Comparison of ENCODE assay signal across 8 cellular contexts in the genomic region with DNA sequence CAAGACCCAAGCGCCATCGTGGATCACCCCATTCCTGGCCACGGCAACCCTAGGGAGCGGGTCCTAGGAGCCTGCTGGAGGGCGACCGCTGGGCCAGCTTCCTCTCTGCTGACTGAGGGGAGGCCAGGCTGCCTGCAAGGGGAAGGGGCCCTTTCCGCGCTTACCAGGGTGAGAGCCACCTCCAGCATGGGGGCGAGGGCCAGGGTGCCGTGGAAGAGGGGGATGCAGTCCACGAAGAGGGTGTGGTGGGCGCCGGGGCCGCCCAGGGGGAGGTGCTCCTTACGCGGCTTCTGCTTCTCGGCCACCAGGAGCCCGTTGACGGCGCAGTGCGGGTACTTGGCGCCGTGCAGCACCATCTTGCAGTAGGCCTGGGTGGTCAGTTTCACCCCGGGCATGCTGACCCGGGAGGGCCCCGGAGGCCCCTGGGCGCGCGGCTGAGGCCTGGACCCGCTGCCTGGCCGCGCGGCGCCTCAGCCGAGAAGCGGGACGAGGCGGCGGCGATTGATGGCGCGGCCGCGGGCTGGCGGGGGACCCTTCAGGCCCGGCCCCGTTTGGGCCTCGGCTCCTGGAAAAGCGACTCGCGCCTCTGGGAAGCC.
DNase-seq lines count a peak whose midpoint lies in the region; ATAC-seq lines count a peak whose summit lies in the region.

No MANE protein-coding gene starts in this region.

- ATAC-seq in HG02571 (IDR thresholded peaks at IDR 0.05; ENCODE audit: unreplicated experiment): peak; percentile 17

- H3K36me3 ChIP-seq in NT2/D1 (ENCODE audit: insufficient read depth, insufficient read length, low read length): peaks cover 69% of the 10 kb centered on the region
- H3K36me3 ChIP-seq in adipocyte (ENCODE audit: control insufficient read depth, insufficient read depth, low read length, severe bottlenecking): peaks cover 48% of the 10 kb centered on the region
- peaks cover 46% of the 10 kb centered on the region for H3K36me3 ChIP-seq in iPS-18a (ENCODE audit: control insufficient read depth, low read depth, low read length)

- H3K4me1 ChIP-seq in NT2/D1 (ENCODE audit: insufficient read depth, insufficient read length) (peaks cover 7% of the 10 kb centered on the region), adipocyte (ENCODE audit: control insufficient read depth, insufficient read depth, low read length) (peaks cover 27% of the 10 kb centered on the region), iPS-18a (ENCODE audit: control insufficient read depth, low read depth, low read length) (no peaks in the 10 kb centered on the region)

- peak overlapping the region; percentile 34 for H3K27ac ChIP-seq in iPS-18a (ENCODE audit: low read length)

- no peaks in the 10 kb centered on the region for H3K27me3 ChIP-seq in NT2/D1 (ENCODE audit: insufficient read depth, insufficient read length)
- H3K27me3 ChIP-seq in adipocyte (replicated peaks; ENCODE audit: control insufficient read depth, insufficient read depth, low read length): no peaks in the 10 kb centered on the region
- no peaks in the 10 kb centered on the region for H3K27me3 ChIP-seq in iPS-18a (ENCODE audit: control insufficient read depth, insufficient read depth, low read length)

- H3K4me3 ChIP-seq in NT2/D1 (ENCODE audit: insufficient read length, low read depth): peak overlapping the region; percentile 99
- H3K4me3 ChIP-seq in adipocyte (ENCODE audit: low read length): peak overlapping the region; percentile 94
- peak overlapping the region; percentile 95 for H3K4me3 ChIP-seq in iPS-18a (ENCODE audit: low read length)

- peak overlapping the region; percentile 100 for H3K9ac ChIP-seq in NT2/D1 (ENCODE audit: insufficient read length, low read depth)
- peak overlapping the region; percentile 96 for H3K9ac ChIP-seq in adipocyte (ENCODE audit: low read length)
- peak overlapping the region; percentile 86 for H3K9ac ChIP-seq in iPS-18a (ENCODE audit: low read length)

- H3K9me3 ChIP-seq in NT2/D1 (ENCODE audit: insufficient read depth, low read length) (no peaks in the 10 kb centered on the region), adipocyte (ENCODE audit: control insufficient read depth, low read length) (no peaks in the 10 kb centered on the region), iPS-18a (ENCODE audit: control insufficient read depth, low read depth, low read length) (no peaks in the 10 kb centered on the region)

- peak; percentile 19 for DNase-seq in NCI-H2227 (lab: John Stamatoyannopoulos, UW; ENCODE audit: unreplicated experiment)
- no peak for DNase-seq in NCI-H2227 treated with DMSO at 0.1 percent for 48 hours (lab: John Stamatoyannopoulos, UW)
- DNase-seq in NT2/D1 (ENCODE audit: low read depth, low spot score): no peak
- DNase-seq in adipocyte (ENCODE audit: low read depth): peak; percentile 58
- DNase-seq in stimulated activated CD4-positive, alpha-beta T cell treated with anti-CD3 and anti-CD28 coated beads, Interleukin-12 subunit alpha, Interleukin-12 subunit beta, amount 100 ng/mL, for 4 hours: peak; percentile 22
- DNase-seq in AML-193 (lab: John Stamatoyannopoulos, UW): no peak

Comparison
In these comparisons a context has a peak if more than half of its experiments do, and no peak if none do; other contexts are left out.
1. DNase-seq: peak in NCI-H2227 (single experiment), adipocyte (single experiment) and stimulated activated CD4-positive, alpha-beta T cell treated with anti-CD3 and anti-CD28 coated beads, Interleukin-12 subunit alpha, Interleukin-12 subunit beta, amount 100 ng/mL, for 4 hours (single experiment); none in NCI-H2227 treated with DMSO at 0.1 percent for 48 hours (single experiment), NT2/D1 (single experiment) and AML-193 (0 of 2).
2. Peak in every context shown above with its lines, with median percentiles within 50 percentile points of each other: H3K4me3 ChIP-seq and H3K9ac ChIP-seq.